ENCODE assay signal across 19 cellular contexts in genomic region chr14:61430066-61430757, GRCh38.
DNase-seq lines count a peak whose midpoint lies in the region; ATAC-seq, FAIRE-seq and TF ChIP-seq lines count a peak whose summit lies in the region.
"Had no signal": no experiment of that assay in that cellular context is flagged by ENCODE, and none has a peak within 500 bp of the region (broad histone marks: within the 10 kb centered on the region; RNA-seq: fewer than 3 reads in every experiment).

No MANE protein-coding gene starts in this region.

- DNase-seq in activated CD4-positive, alpha-beta T cell treated with anti-CD3 and anti-CD28 coated beads for 36 hours: no peak
- DNase-seq in activated CD4-positive, alpha-beta T cell treated with anti-CD3 and anti-CD28 coated beads, Interleukin-2, amount 10 ng/mL, durations not matched to agents 7 days and 5 days: no peak
- DNase-seq in HTR-8/SVneo (ENCODE audit: insufficient read length, low spot score) (no peak), T-helper 17 cell (no peak), natural killer cell (no peak), cerebellum (ENCODE audit: low spot score) (no peak), NCI-H1930 (lab: John Stamatoyannopoulos, UW) (no peak)
- DNase-seq: aorta, heart right ventricle, kidney glomerular epithelial cell, mucosa of descending colon, NCI-H2227 treated with DMSO at 0.1 percent for 48 hours, ovary, stomach, T-helper 1 cell had no signal

- no peaks in the 10 kb centered on the region for H3K27me3 Mint-ChIP-seq in activated CD4-positive, alpha-beta T cell treated with anti-CD3 and anti-CD28 coated beads for 36 hours
- H3K27me3 Mint-ChIP-seq in activated CD4-positive, alpha-beta T cell treated with anti-CD3 and anti-CD28 coated beads, Interleukin-2, amount 10 ng/mL, durations not matched to agents 7 days and 5 days: no peaks in the 10 kb centered on the region
- H3K27me3 Mint-ChIP-seq in T-helper 17 cell: no peaks in the 10 kb centered on the region
- no peaks in the 10 kb centered on the region for H3K27me3 Mint-ChIP-seq in natural killer cell (ENCODE audit: low read depth in 2 of 2)
- H3K27me3 Mint-ChIP-seq: dendritic cell treated with granulocyte-macrophage colony-stimulating factor and Interleukin-4, amounts not matched to agents 40 ng/mL and 50 ng/mL, for 4 days had no signal

- no peak for TF ChIP-seq CTCF in natural killer cell (IDR thresholded peaks at IDR 0.05)

- ATAC-seq in activated CD4-positive, alpha-beta T cell treated with anti-CD3 and anti-CD28 coated beads for 36 hours: no peak
- no peak for ATAC-seq in T-helper 17 cell
- ATAC-seq in natural killer cell: peak in 1 of 3 donors; percentile 10
- no peak for ATAC-seq in HG02571 (IDR thresholded peaks at IDR 0.05; ENCODE audit: unreplicated experiment)
- ATAC-seq: heart right ventricle, mucosa of descending colon had no signal

- CTCF ChIA-PET in activated CD4-positive, alpha-beta T cell treated with anti-CD3 and anti-CD28 coated beads for 36 hours (lab: Charles Lee): interaction anchor here (0.9 kb wide), 1 partner anchor 53 kb away, joined by 3 read pairs; no protein-coding TSS in a partner anchor
- CTCF ChIA-PET in activated CD4-positive, alpha-beta T cell treated with anti-CD3 and anti-CD28 coated beads, Interleukin-2, amount 10 ng/mL, durations not matched to agents 7 days and 5 days (lab: Charles Lee): interaction anchor here (0.6 to 1.0 kb wide), 3 partner anchors 16 to 31 kb away, joined by 3 read pairs; no protein-coding TSS in a partner anchor

- no peak overlapping the region for H3K4me3 Mint-ChIP-seq in activated CD4-positive, alpha-beta T cell treated with anti-CD3 and anti-CD28 coated beads for 36 hours
- H3K4me3 Mint-ChIP-seq in activated CD4-positive, alpha-beta T cell treated with anti-CD3 and anti-CD28 coated beads, Interleukin-2, amount 10 ng/mL, durations not matched to agents 7 days and 5 days: no peak overlapping the region
- H3K4me3 Mint-ChIP-seq in T-helper 17 cell (no peak overlapping the region), natural killer cell (peak overlapping the region; percentile 11)
- H3K4me3 Mint-ChIP-seq: activated T-helper 1 cell treated with anti-CD3 and anti-CD28 coated beads, Interleukin-12 subunit alpha, Interleukin-12 subunit beta, Interleukin-2, Interleukin-4 antibody, amounts not matched to agents 30 ng/mL and 10 ng/mL and 1 ng/mL, durations not matched to agents 14 hours and 24 hours and 36 hours; dendritic cell treated with granulocyte-macrophage colony-stimulating factor and Interleukin-4, amounts not matched to agents 40 ng/mL and 50 ng/mL, for 4 days had no signal

- peaks cover 35% of the 10 kb centered on the region for H3K36me3 Mint-ChIP-seq in activated CD4-positive, alpha-beta T cell treated with anti-CD3 and anti-CD28 coated beads for 36 hours (ENCODE audit: low read depth)
- H3K36me3 Mint-ChIP-seq in activated CD4-positive, alpha-beta T cell treated with anti-CD3 and anti-CD28 coated beads, Interleukin-2, amount 10 ng/mL, durations not matched to agents 7 days and 5 days (ENCODE audit: low read depth): peaks cover 74% of the 10 kb centered on the region
- H3K36me3 Mint-ChIP-seq in T-helper 17 cell (ENCODE audit: low read depth) (peaks cover 8% of the 10 kb centered on the region), natural killer cell (no peaks in the 10 kb centered on the region)

- peaks cover 90% of the 10 kb centered on the region for H3K4me1 Mint-ChIP-seq in activated CD4-positive, alpha-beta T cell treated with anti-CD3 and anti-CD28 coated beads for 36 hours
- peaks cover 86% of the 10 kb centered on the region for H3K4me1 Mint-ChIP-seq in activated CD4-positive, alpha-beta T cell treated with anti-CD3 and anti-CD28 coated beads, Interleukin-2, amount 10 ng/mL, durations not matched to agents 7 days and 5 days
- H3K4me1 Mint-ChIP-seq in T-helper 17 cell (peaks cover 68% of the 10 kb centered on the region), natural killer cell (peaks cover 70 to 73% of the 10 kb centered on the region in 2 donors)

- POLR2A ChIA-PET in activated CD4-positive, alpha-beta T cell treated with anti-CD3 and anti-CD28 coated beads for 36 hours (lab: Charles Lee): no interaction called here
- POLR2A ChIA-PET in activated CD4-positive, alpha-beta T cell treated with anti-CD3 and anti-CD28 coated beads, Interleukin-2, amount 10 ng/mL, durations not matched to agents 7 days and 5 days (lab: Charles Lee): no interaction called here

- peaks cover 9% of the 10 kb centered on the region for H3K9me3 Mint-ChIP-seq in activated CD4-positive, alpha-beta T cell treated with anti-CD3 and anti-CD28 coated beads for 36 hours (ENCODE audit: low read depth)
- peaks cover 13% of the 10 kb centered on the region for H3K9me3 Mint-ChIP-seq in activated CD4-positive, alpha-beta T cell treated with anti-CD3 and anti-CD28 coated beads, Interleukin-2, amount 10 ng/mL, durations not matched to agents 7 days and 5 days
- no peaks in the 10 kb centered on the region for H3K9me3 Mint-ChIP-seq in natural killer cell
- H3K9me3 Mint-ChIP-seq: dendritic cell treated with granulocyte-macrophage colony-stimulating factor and Interleukin-4, amounts not matched to agents 40 ng/mL and 50 ng/mL, for 4 days had no signal

- FAIRE-seq in HTR-8/SVneo (lab: Jason Lieb, UNC): peak; percentile 95
- FAIRE-seq: RCC 7860 had no signal

- peak overlapping the region; percentile 34 for H3K27ac Mint-ChIP-seq in activated CD4-positive, alpha-beta T cell treated with anti-CD3 and anti-CD28 coated beads for 36 hours
- no peak overlapping the region for H3K27ac Mint-ChIP-seq in activated CD4-positive, alpha-beta T cell treated with anti-CD3 and anti-CD28 coated beads, Interleukin-2, amount 10 ng/mL, durations not matched to agents 7 days and 5 days
- peak overlapping the region; percentile 96 for H3K27ac Mint-ChIP-seq in T-helper 17 cell
- H3K27ac Mint-ChIP-seq in natural killer cell: no peak overlapping the region
- H3K27ac Mint-ChIP-seq: activated T-helper 1 cell treated with anti-CD3 and anti-CD28 coated beads, Interleukin-12 subunit alpha, Interleukin-12 subunit beta, Interleukin-2, Interleukin-4 antibody, amounts not matched to agents 30 ng/mL and 10 ng/mL and 1 ng/mL, durations not matched to agents 14 hours and 24 hours and 36 hours; dendritic cell treated with granulocyte-macrophage colony-stimulating factor and Interleukin-4, amounts not matched to agents 40 ng/mL and 50 ng/mL, for 4 days had no signal

- intact Hi-C loops in activated CD4-positive, alpha-beta T cell treated with anti-CD3 and anti-CD28 coated beads for 36 hours (cut with DNase I, micrococcal nuclease): no loop called here
- intact Hi-C loops in natural killer cell (cut with micrococcal nuclease): loop anchor here (1.0 kb wide), 1 partner anchor 9 kb away; no protein-coding TSS in a partner anchor

- no peaks in the 10 kb centered on the region for H3K9me3 ChIP-seq in T-helper 17 cell (ENCODE audit: control insufficient read depth, low read length, poor library complexity, severe bottlenecking)
- H3K9me3 ChIP-seq: mucosa of descending colon, ovary, stomach had no signal

Comparison
In these comparisons a context has a peak if more than half of its experiments do, and no peak if none do; other contexts are left out.
1. H3K27ac Mint-ChIP-seq: peak in activated CD4-positive, alpha-beta T cell treated with anti-CD3 and anti-CD28 coated beads for 36 hours (single experiment) and T-helper 17 cell (single experiment); none in activated CD4-positive, alpha-beta T cell treated with anti-CD3 and anti-CD28 coated beads, Interleukin-2, amount 10 ng/mL, durations not matched to agents 7 days and 5 days (single experiment) and natural killer cell (0 of 2).